In genomic region chr2:217184242-217184641, GRCh38 we compare ENCODE assay signal across 30 cellular contexts.
"Had no signal": no experiment of that assay in that cellular context is flagged by ENCODE, and none has a peak within 500 bp of the region (broad histone marks: within the 10 kb centered on the region; RNA-seq: fewer than 3 reads in every experiment).

No MANE protein-coding gene starts in this region.

- H3K27me3 ChIP-seq: right atrium auricular region, suprapubic skin, transverse colon, upper lobe of right lung, uterus had no signal

- H3K9me3 Mint-ChIP-seq: naive thymus-derived CD8-positive, alpha-beta T cell; stimulated activated naive CD8-positive, alpha-beta T cell treated with anti-CD3 and anti-CD28 coated beads, Interleukin-15, amount 100 ng/mL, for 72 hours had no signal

- H3K36me3 ChIP-seq: heart right ventricle, prostate gland, right atrium auricular region, suprapubic skin, transverse colon, upper lobe of right lung, uterus had no signal

- H3K4me3 ChIP-seq: coronary artery, heart right ventricle, prostate gland, right atrium auricular region, smooth muscle cell, suprapubic skin, transverse colon, upper lobe of right lung, uterus had no signal

- H3K4me3 Mint-ChIP-seq: naive thymus-derived CD8-positive, alpha-beta T cell; nephron progenitor cell; stimulated activated naive CD8-positive, alpha-beta T cell treated with anti-CD3 and anti-CD28 coated beads, Interleukin-15, amount 100 ng/mL, for 72 hours had no signal

- H3K4me1 Mint-ChIP-seq: naive thymus-derived CD8-positive, alpha-beta T cell; stimulated activated naive CD8-positive, alpha-beta T cell treated with anti-CD3 and anti-CD28 coated beads, Interleukin-15, amount 100 ng/mL, for 72 hours had no signal

- H3K36me3 Mint-ChIP-seq: naive thymus-derived CD8-positive, alpha-beta T cell had no signal

- H3K9me3 ChIP-seq: heart right ventricle, prostate gland, right atrium auricular region, suprapubic skin, transverse colon, upper lobe of right lung, uterus had no signal

- H3K27ac ChIP-seq: coronary artery, epithelial cell of prostate, prostate gland, right atrium auricular region, suprapubic skin, transverse colon, upper lobe of right lung, uterus had no signal

- H3K4me2 ChIP-seq: smooth muscle cell had no signal

- H3K4me1 ChIP-seq: prostate gland, suprapubic skin, transverse colon, upper lobe of right lung had no signal

- ATAC-seq: esophagus mucosa; heart right ventricle; left lobe of liver; naive thymus-derived CD8-positive, alpha-beta T cell; sciatic nerve; stimulated activated naive CD8-positive, alpha-beta T cell treated with anti-CD3 and anti-CD28 coated beads, Interleukin-15, amount 100 ng/mL, for 72 hours; upper lobe of right lung had no signal

- DNase-seq: dermis blood vessel endothelial cell; effector memory CD4-positive, alpha-beta T cell; foreskin fibroblast; glutamatergic neuron; heart right ventricle; hippocampal formation; islet precursor cell; mesendoderm; midbrain; naive thymus-derived CD8-positive, alpha-beta T cell; nephron progenitor cell; nucleus accumbens; stimulated activated CD4-positive, alpha-beta T cell treated with anti-CD3 and anti-CD28 coated beads, Interleukin-12 subunit alpha, Interleukin-12 subunit beta, amount 100 ng/mL, for 4 hours; stimulated activated CD4-positive, alpha-beta T cell treated with anti-CD3 and anti-CD28 coated beads, Interleukin-1b, Interleukin-23, amount 100 ng/mL, for 48 hours; stimulated activated CD4-positive, alpha-beta T cell treated with anti-CD3 and anti-CD28 coated beads, Interleukin-4, amount 100 ng/mL, for 1 hour; stimulated activated CD8-positive, alpha-beta memory T cell treated with anti-CD3 and anti-CD28 coated beads, Interleukin-4, amount 100 ng/mL, for 48 hours; stimulated activated naive CD4-positive, alpha-beta T cell; stimulated activated naive CD8-positive, alpha-beta T cell treated with anti-CD3 and anti-CD28 coated beads, Interleukin-15, amount 100 ng/mL, for 72 hours; transverse colon; upper lobe of right lung; uterus had no signal

- H3K27ac Mint-ChIP-seq: naive thymus-derived CD8-positive, alpha-beta T cell; nephron progenitor cell; stimulated activated naive CD8-positive, alpha-beta T cell treated with anti-CD3 and anti-CD28 coated beads, Interleukin-15, amount 100 ng/mL, for 72 hours had no signal
